In genomic region chr7:107788216-107788615, GRCh38 we compare ENCODE assay signal across 18 cellular contexts. TPM values are rescaled to one million over a fixed set of nuclear protein-coding genes. Genes with fewer than 3 reads are reported as not detected.
DNase-seq lines count a peak whose midpoint lies in the region; ATAC-seq, FAIRE-seq and TF ChIP-seq lines count a peak whose summit lies in the region.
"Had no signal": no experiment of that assay in that cellular context is flagged by ENCODE, and none has a peak within 500 bp of the region (broad histone marks: within the 10 kb centered on the region; RNA-seq: fewer than 3 reads in every experiment).

No MANE protein-coding gene starts in this region.

- no peak for DNase-seq in neural progenitor cell (ENCODE audit: low spot score)
- no peak for DNase-seq in smooth muscle cell (lab: John Stamatoyannopoulos, UW; ENCODE audit: unreplicated experiment)
- DNase-seq in stimulated activated CD4-positive, alpha-beta T cell treated with anti-CD3 and anti-CD28 coated beads, Interleukin-4, amount 100 ng/mL, for 24 hours, result no peak
- no peak for DNase-seq in ACHN
- DNase-seq: BE2C; CD4-positive, alpha-beta memory T cell; DMS79; GOT3; H9 had no signal

- ATAC-seq in HG02981 (IDR thresholded peaks at IDR 0.05; ENCODE audit: unreplicated experiment), result no peak

- no peak overlapping the region for H3K9ac ChIP-seq in HUES64 (ENCODE audit: low read depth, low read length)
- no peak overlapping the region for H3K9ac ChIP-seq in neural progenitor cell
- H3K9ac ChIP-seq in smooth muscle cell (ENCODE audit: low read depth), result no peak overlapping the region

- H3K9me3 ChIP-seq in HUES64 (ENCODE audit: insufficient read depth, low read depth, low read length), result no peaks in the 10 kb centered on the region
- H3K9me3 ChIP-seq in neural progenitor cell (ENCODE audit: low read depth), result no peaks in the 10 kb centered on the region
- H3K9me3 ChIP-seq in smooth muscle cell (replicated peaks; ENCODE audit: low read depth), result no peaks in the 10 kb centered on the region
- H3K9me3 ChIP-seq: BE2C had no signal

- no peak overlapping the region for H3K27ac Mint-ChIP-seq in neural progenitor cell
- H3K27ac Mint-ChIP-seq: H9 had no signal

- no peak overlapping the region for H3K4me3 ChIP-seq in HUES64 (ENCODE audit: low read length)
- H3K4me3 ChIP-seq in neural progenitor cell, result no peak overlapping the region
- H3K4me3 ChIP-seq in smooth muscle cell, result no peak overlapping the region

- H3K4me3 Mint-ChIP-seq in neural progenitor cell, result no peak overlapping the region
- H3K4me3 Mint-ChIP-seq: H9 had no signal

- H3K36me3 ChIP-seq in HUES64 (ENCODE audit: insufficient read depth, low read length) (no peaks in the 10 kb centered on the region), neural progenitor cell (no peaks in the 10 kb centered on the region), smooth muscle cell (ENCODE audit: low read depth) (no peaks in the 10 kb centered on the region)
- H3K36me3 ChIP-seq: BE2C had no signal

- WGBS in HUES64, result 91% methylated on average over 1 of the region's 1 CpG
- 93% methylated on average over 1 of the region's 1 CpG for WGBS in smooth muscle cell (ENCODE audit: low lambda C conversion rate)

- H3K79me2 ChIP-seq in neural progenitor cell (ENCODE audit: low read depth) (no peaks in the 10 kb centered on the region), smooth muscle cell (ENCODE audit: low read depth) (no peaks in the 10 kb centered on the region)

- H3K36me3 Mint-ChIP-seq in neural progenitor cell, result no peaks in the 10 kb centered on the region
- H3K36me3 Mint-ChIP-seq: CD4-positive, alpha-beta memory T cell had no signal

- H3K4me2 ChIP-seq in neural progenitor cell (no peak overlapping the region), smooth muscle cell (no peak overlapping the region)

- H3K9me3 Mint-ChIP-seq in neural progenitor cell, result no peaks in the 10 kb centered on the region
- H3K9me3 Mint-ChIP-seq: H9 had no signal

- H2AFZ ChIP-seq in neural progenitor cell (replicated peaks) (peak overlapping the region; percentile 34), smooth muscle cell (ENCODE audit: low read depth) (no peak overlapping the region)

- peaks cover 19% of the 10 kb centered on the region for H3K4me1 ChIP-seq in HUES64 (ENCODE audit: insufficient read depth, low read length)
- H3K4me1 ChIP-seq in neural progenitor cell, result no peaks in the 10 kb centered on the region
- H3K4me1 ChIP-seq in smooth muscle cell (ENCODE audit: low read depth), result no peaks in the 10 kb centered on the region
- H3K4me1 ChIP-seq: BE2C had no signal

- H3K27me3 ChIP-seq in HUES64 (ENCODE audit: insufficient read depth, low read length) (no peaks in the 10 kb centered on the region), neural progenitor cell (no peaks in the 10 kb centered on the region), smooth muscle cell (ENCODE audit: low read depth) (no peaks in the 10 kb centered on the region)

- FAIRE-seq in endometrium (lab: Jason Lieb, UNC), result peak; percentile 75
- FAIRE-seq: GM12891 had no signal

- in situ Hi-C loops in ACHN (cut with HindIII; ENCODE audit: low pct_ligation_motif_present, low pct_unique_long_range_greater_than_20kb, low sequenced_read_pairs), result no loop called here

- H4K20me1 ChIP-seq in neural progenitor cell (ENCODE audit: low read depth) (no peaks in the 10 kb centered on the region), smooth muscle cell (ENCODE audit: low read depth) (no peaks in the 10 kb centered on the region)

- H3K4me1 Mint-ChIP-seq in neural progenitor cell, result no peaks in the 10 kb centered on the region

- no peak for TF ChIP-seq CTCF in neural progenitor cell (IDR thresholded peaks at IDR 0.05)
- no peak for TF ChIP-seq CTCF in smooth muscle cell (IDR thresholded peaks at IDR 0.05; ENCODE audit: borderline replicate concordance, insufficient read depth, poor library complexity, severe bottlenecking)

- peak overlapping the region; percentile 36; the same call in 1 of the 2 replicates for H3K27ac ChIP-seq in HUES64 (ENCODE audit: low read depth, low read length)
- H3K27ac ChIP-seq in neural progenitor cell, result no peak overlapping the region
- H3K27ac ChIP-seq in smooth muscle cell (ENCODE audit: low read depth), result no peak overlapping the region
- H3K27ac ChIP-seq: C4-2B had no signal

- no peaks in the 10 kb centered on the region for H3F3A ChIP-seq in neural progenitor cell (ENCODE audit: low read depth)
- no peaks in the 10 kb centered on the region for H3F3A ChIP-seq in smooth muscle cell (ENCODE audit: low read depth)

- peaks cover 6% of the 10 kb centered on the region for H3K27me3 Mint-ChIP-seq in neural progenitor cell (ENCODE audit: insufficient read depth, low read depth)

RNA-seq across cellular contexts. Expression of gene SLC26A3, which starts 14.8 kb away (rescaled TPM):
- polyA plus RNA-seq in HUES64 (2013, experiment 1 of 2), result not detected
- polyA plus RNA-seq in HUES64 (2013, experiment 2 of 2), result not detected
- not detected in 2 replicates for total RNA-seq in neural progenitor cell (ENCODE audit: low replicate concordance)
- not detected in 2 replicates for total RNA-seq in smooth muscle cell
- polyA plus RNA-seq in smooth muscle cell, result not detected in 2 replicates
- total RNA-seq: A172; CD4-positive, alpha-beta memory T cell; G401; H9; HT1080 had no signal
- polyA plus RNA-seq: AG04450; CD4-positive, alpha-beta memory T cell had no signal

RNA-seq across cellular contexts. Expression of gene CBLL1, which starts 44.3 kb away (rescaled TPM):
- polyA plus RNA-seq in HUES64 (2013, experiment 1 of 2), result 26.6 TPM
- polyA plus RNA-seq in HUES64 (2013, experiment 2 of 2), result 36.5 TPM
- total RNA-seq in neural progenitor cell (ENCODE audit: low replicate concordance) (40.6 and 58.0 TPM in 2 replicates), smooth muscle cell (17.8 and 31.4 TPM in 2 replicates)
- polyA plus RNA-seq in smooth muscle cell, result 20.4 and 22.9 TPM in 2 replicates
